In the genomic region with DNA sequence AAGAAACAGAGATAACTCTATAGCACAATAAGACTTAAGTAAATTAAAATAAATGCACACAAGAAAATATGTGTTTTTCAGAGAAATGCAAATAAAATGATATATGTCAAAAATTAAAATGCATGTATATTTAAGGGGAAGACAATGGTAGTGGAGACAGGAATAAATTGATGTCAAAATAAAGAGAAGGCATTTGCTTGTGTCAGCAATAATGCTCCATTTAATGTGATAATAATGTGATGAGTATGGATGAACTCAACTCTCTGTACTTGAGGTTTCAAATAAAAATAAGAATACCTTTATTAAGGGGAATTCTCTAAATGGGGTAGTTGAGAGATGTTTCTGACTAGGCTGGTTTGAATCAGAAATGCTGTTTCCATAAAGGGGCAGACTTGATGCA, we compare ENCODE assay signal across 2 cellular contexts.
TF ChIP-seq lines count a peak whose summit lies in the region.

No MANE protein-coding gene starts in this region.

TF ChIP-seq in A549, 52 proteins besides CTCF, POLR2A, EP300 and RAD21:
- TF ChIP-seq EHMT2 (IDR thresholded peaks at IDR 0.05; ENCODE audit: low read depth), result no peak
- TF ChIP-seq FOSL2 (IDR thresholded peaks at IDR 0.05), result no peak
- no peak for TF ChIP-seq FOSL2 (CRISPR knock-in tag; IDR thresholded peaks at IDR 0.05)
- peak; percentile 73 for TF ChIP-seq MAFK (IDR thresholded peaks at IDR 0.05; ENCODE audit: partially characterized antibody)
- no peak for TF ChIP-seq KDM1A (IDR thresholded peaks at IDR 0.05; ENCODE audit: low read depth)
- no peak for TF ChIP-seq SREBF2 (IDR thresholded peaks at IDR 0.05)

TF ChIP-seq in K562, 482 proteins besides CTCF, POLR2A, EP300 and RAD21:
- TF ChIP-seq ETV5 (CRISPR knock-in tag; IDR thresholded peaks at IDR 0.05; ENCODE audit: low read depth), result no peak
- TF ChIP-seq MAFF (IDR thresholded peaks at IDR 0.05; ENCODE audit: low read length), result peak; percentile 54; the same call in 1 of the 2 replicates
- no peak for TF ChIP-seq ZSCAN29 (IDR thresholded peaks at IDR 0.05)
- TF ChIP-seq MAFK (IDR thresholded peaks at IDR 0.05; ENCODE audit: low read length), result peak; percentile 61
- TF ChIP-seq ZNF316 (IDR thresholded peaks at IDR 0.05), result peak; percentile 55
- TF ChIP-seq CREM (IDR thresholded peaks at IDR 0.05; ENCODE audit: low read depth), result no peak
- no peak for TF ChIP-seq DIDO1 (tag; IDR thresholded peaks at IDR 0.05; ENCODE audit: low read depth)
